11 cellular contexts compared by ENCODE assay signal in genomic region chr12:123034865-123035264, GRCh38. TPM values are rescaled to one million over a fixed set of nuclear protein-coding genes. Genes with fewer than 3 reads are reported as not detected.
DNase-seq lines count a peak whose midpoint lies in the region; TF ChIP-seq lines count a peak whose summit lies in the region.
"Had no signal": no experiment of that assay in that cellular context is flagged by ENCODE, and none has a peak within 500 bp of the region (broad histone marks: within the 10 kb centered on the region; RNA-seq: fewer than 3 reads in every experiment).

No MANE protein-coding gene starts in this region.

- intact Hi-C loops in mammary epithelial cell (cut with micrococcal nuclease), result no loop called here
- intact Hi-C loops in Calu3 (cut with micrococcal nuclease; ENCODE audit: unreplicated experiment), result no loop called here
- intact Hi-C loops in colonic mucosa (cut with DNase I), result no loop called here

- peak; percentile 14 to 41 for DNase-seq in activated CD4-positive, alpha-beta T cell treated with anti-CD3 and anti-CD28 coated beads for 4 hours
- DNase-seq in activated CD4-positive, alpha-beta T cell treated with anti-CD3 and anti-CD28 coated beads, Interleukin-2, amount 10 ng/mL, durations not matched to agents 7 days and 5 days, result no peak
- DNase-seq in LNCaP clone FGC (ENCODE audit: low read depth), result peak; percentile 13
- DNase-seq in mammary epithelial cell, result peak; percentile 70
- DNase-seq in osteoblast (ENCODE audit: insufficient read length, low spot score, missing footprints), result peak; percentile 98
- DNase-seq in MM.1S, result no peak
- no peak for DNase-seq in Calu3
- DNase-seq in colonic mucosa, result no peak
- DNase-seq: NK-92 treated with Interleukin-12 subunit alpha and Interleukin-12 subunit beta, amount 100 ng/mL, for 24 hours had no signal

- H3K4me3 ChIP-seq in LNCaP clone FGC (ENCODE audit: low read depth, low read length), result no peak overlapping the region
- no peak overlapping the region for H3K4me3 ChIP-seq in mammary epithelial cell (replicated peaks in 1 of 3; ENCODE audit: insufficient read depth in 1 of 3, low read depth in 2 of 3, low read length in 3 of 3)
- no peak overlapping the region for H3K4me3 ChIP-seq in osteoblast (ENCODE audit: insufficient read depth, low read length)
- H3K4me3 ChIP-seq in MM.1S (ENCODE audit: low read length), result no peak overlapping the region
- H3K4me3 ChIP-seq in colonic mucosa, result no peak overlapping the region
- H3K4me3 ChIP-seq: coronary artery had no signal

- H3K9ac ChIP-seq in mammary epithelial cell (ENCODE audit: insufficient read depth, low read length), result no peak overlapping the region
- no peak overlapping the region for H3K9ac ChIP-seq in MM.1S (ENCODE audit: low read length)
- H3K9ac ChIP-seq in colonic mucosa (ENCODE audit: low read depth in 2 of 2, low read length in 2 of 2), result no peak overlapping the region

- no peaks in the 10 kb centered on the region for H3K27me3 Mint-ChIP-seq in activated CD4-positive, alpha-beta T cell treated with anti-CD3 and anti-CD28 coated beads, Interleukin-2, amount 10 ng/mL, durations not matched to agents 7 days and 5 days
- H3K27me3 Mint-ChIP-seq in Calu3 (ENCODE audit: unreplicated experiment), result no peaks in the 10 kb centered on the region

- no peaks in the 10 kb centered on the region for H3K9me3 ChIP-seq in mammary epithelial cell (replicated peaks; ENCODE audit: insufficient read depth, low read length)
- H3K9me3 ChIP-seq in osteoblast (ENCODE audit: low read depth, low read length), result no peaks in the 10 kb centered on the region
- H3K9me3 ChIP-seq in MM.1S (replicated peaks; ENCODE audit: insufficient read depth, low read length), result no peaks in the 10 kb centered on the region
- H3K9me3 ChIP-seq in colonic mucosa, result no peaks in the 10 kb centered on the region

- in situ Hi-C loops in mammary epithelial cell (cut with MboI; ENCODE audit: low sequenced_read_pairs in 2 of 2), result no loop called here

- TF ChIP-seq CTCF in LNCaP clone FGC (IDR thresholded peaks at IDR 0.05; ENCODE audit: control insufficient read depth, extremely low read depth, insufficient read depth), result no peak
- TF ChIP-seq CTCF in mammary epithelial cell (conservative IDR thresholded peaks at IDR 0.05 in 1 of 2, IDR thresholded peaks at IDR 0.05 in 1 of 2; ENCODE audit: extremely low read depth in 1 of 2, insufficient read depth in 1 of 2, low read depth in 1 of 2, low read length in 2 of 2), result no peak
- no peak for TF ChIP-seq CTCF in osteoblast (IDR thresholded peaks at IDR 0.05; ENCODE audit: extremely low read depth, low read depth, low read length)
- TF ChIP-seq CTCF in MM.1S (IDR thresholded peaks at IDR 0.05; ENCODE audit: low read length), result no peak
- TF ChIP-seq CTCF in Calu3 (IDR thresholded peaks at IDR 0.05; ENCODE audit: unreplicated experiment), result no peak
- TF ChIP-seq CTCF in colonic mucosa (IDR thresholded peaks at IDR 0.05), result no peak

- BruUV-seq in mammary epithelial cell (replicated peaks; lab: Mats Ljungman, UMichigan) (no TSS peak), Calu3 (replicated peaks; lab: Mats Ljungman, UMichigan) (no TSS peak)

- no peak overlapping the region for H2AFZ ChIP-seq in mammary epithelial cell (ENCODE audit: low read depth, low read length)
- no peak overlapping the region for H2AFZ ChIP-seq in osteoblast (ENCODE audit: low read length)
- H2AFZ ChIP-seq in MM.1S (ENCODE audit: low read length), result no peak overlapping the region

- H3F3A ChIP-seq in MM.1S (ENCODE audit: insufficient read depth, low read length), result no peaks in the 10 kb centered on the region

- H3K4me2 ChIP-seq in mammary epithelial cell (ENCODE audit: insufficient read depth, low read depth, low read length) (no peak overlapping the region), osteoblast (ENCODE audit: insufficient read depth, low read length) (peak overlapping the region; percentile 0), MM.1S (ENCODE audit: low read depth, low read length) (no peak overlapping the region)

- H3K36me3 Mint-ChIP-seq in activated CD4-positive, alpha-beta T cell treated with anti-CD3 and anti-CD28 coated beads, Interleukin-2, amount 10 ng/mL, durations not matched to agents 7 days and 5 days (ENCODE audit: low read depth), result peaks cover 9% of the 10 kb centered on the region
- no peaks in the 10 kb centered on the region for H3K36me3 Mint-ChIP-seq in Calu3 (ENCODE audit: insufficient read depth, unreplicated experiment)
- H3K36me3 Mint-ChIP-seq: type B pancreatic cell had no signal

- POLR2A ChIA-PET in activated CD4-positive, alpha-beta T cell treated with anti-CD3 and anti-CD28 coated beads, Interleukin-2, amount 10 ng/mL, durations not matched to agents 7 days and 5 days (lab: Charles Lee), result no interaction called here

- H3K79me2 ChIP-seq in mammary epithelial cell (ENCODE audit: insufficient read depth, low read length), result no peaks in the 10 kb centered on the region
- H3K79me2 ChIP-seq in osteoblast (ENCODE audit: insufficient read depth, low read length), result no peaks in the 10 kb centered on the region
- no peaks in the 10 kb centered on the region for H3K79me2 ChIP-seq in MM.1S (ENCODE audit: low read length)

- no peaks in the 10 kb centered on the region for H3K9me2 ChIP-seq in MM.1S (replicated peaks; ENCODE audit: insufficient read depth, low read length)

- CTCF ChIA-PET in activated CD4-positive, alpha-beta T cell treated with anti-CD3 and anti-CD28 coated beads, Interleukin-2, amount 10 ng/mL, durations not matched to agents 7 days and 5 days (lab: Charles Lee), result interaction anchor here (0.6 kb wide), 1 partner anchor 19 kb away, joined by 3 read pairs; no protein-coding TSS in a partner anchor
- CTCF ChIA-PET in mammary epithelial cell (lab: Charles Lee; ENCODE audit: low non-redundant PET), result no interaction called here
- CTCF ChIA-PET in Calu3 (lab: Charles Lee), result interaction anchor here (0.6 kb wide), 1 partner anchor 9 kb away, joined by 3 read pairs; no protein-coding TSS in a partner anchor

- H3K36me3 ChIP-seq in mammary epithelial cell (ENCODE audit: insufficient read depth, low read length) (no peaks in the 10 kb centered on the region), osteoblast (ENCODE audit: insufficient read depth, low read length) (peaks cover 6% of the 10 kb centered on the region), MM.1S (replicated peaks; ENCODE audit: insufficient read depth, low read length) (no peaks in the 10 kb centered on the region), colonic mucosa (no peaks in the 10 kb centered on the region)

- peaks cover 22% of the 10 kb centered on the region for H3K4me1 Mint-ChIP-seq in activated CD4-positive, alpha-beta T cell treated with anti-CD3 and anti-CD28 coated beads, Interleukin-2, amount 10 ng/mL, durations not matched to agents 7 days and 5 days
- no peaks in the 10 kb centered on the region for H3K4me1 Mint-ChIP-seq in Calu3 (ENCODE audit: low read depth, unreplicated experiment)

- H3K27me3 ChIP-seq in mammary epithelial cell (ENCODE audit: insufficient read depth, low read length) (no peaks in the 10 kb centered on the region), osteoblast (ENCODE audit: insufficient read depth, low read length) (no peaks in the 10 kb centered on the region), MM.1S (replicated peaks; ENCODE audit: insufficient read depth, low read length) (no peaks in the 10 kb centered on the region), colonic mucosa (no peaks in the 10 kb centered on the region)

- H4K20me1 ChIP-seq in mammary epithelial cell (ENCODE audit: insufficient read depth, low read length) (no peaks in the 10 kb centered on the region), osteoblast (ENCODE audit: insufficient read depth, low read length) (peaks cover 2% of the 10 kb centered on the region), MM.1S (ENCODE audit: insufficient read depth, low read length) (no peaks in the 10 kb centered on the region)

- H3K27ac ChIP-seq in mammary epithelial cell (ENCODE audit: insufficient read depth, low read depth, low read length), result no peak overlapping the region
- peak overlapping the region; percentile 43 for H3K27ac ChIP-seq in osteoblast (ENCODE audit: low read depth, low read length)
- H3K27ac ChIP-seq in MM.1S (ENCODE audit: low read length), result no peak overlapping the region
- no peak overlapping the region for H3K27ac ChIP-seq in colonic mucosa
- H3K27ac ChIP-seq: coronary artery had no signal

- H3K4me1 ChIP-seq in mammary epithelial cell (ENCODE audit: insufficient read depth, low read length) (no peaks in the 10 kb centered on the region), osteoblast (ENCODE audit: insufficient read depth, low read length) (peaks cover 5% of the 10 kb centered on the region), MM.1S (ENCODE audit: low read length) (no peaks in the 10 kb centered on the region), colonic mucosa (no peaks in the 10 kb centered on the region)

- no peak overlapping the region for H3K27ac Mint-ChIP-seq in activated CD4-positive, alpha-beta T cell treated with anti-CD3 and anti-CD28 coated beads, Interleukin-2, amount 10 ng/mL, durations not matched to agents 7 days and 5 days
- H3K27ac Mint-ChIP-seq in Calu3 (ENCODE audit: unreplicated experiment), result no peak overlapping the region
- H3K27ac Mint-ChIP-seq: type B pancreatic cell had no signal

- dilution Hi-C loops in mammary epithelial cell (cut with HindIII; ENCODE audit: low sequenced_read_pairs), result no loop called here

- 75% methylated on average over 4 of the region's 4 CpGs for WGBS in mammary epithelial cell (ENCODE audit: low coverage, missing lambda C conversion rate)

- H3K4me3 Mint-ChIP-seq in activated CD4-positive, alpha-beta T cell treated with anti-CD3 and anti-CD28 coated beads, Interleukin-2, amount 10 ng/mL, durations not matched to agents 7 days and 5 days, result no peak overlapping the region
- no peak overlapping the region for H3K4me3 Mint-ChIP-seq in Calu3 (ENCODE audit: low read depth, unreplicated experiment)
- H3K4me3 Mint-ChIP-seq: type B pancreatic cell had no signal

- no peaks in the 10 kb centered on the region for H3K9me3 Mint-ChIP-seq in activated CD4-positive, alpha-beta T cell treated with anti-CD3 and anti-CD28 coated beads, Interleukin-2, amount 10 ng/mL, durations not matched to agents 7 days and 5 days
- no peaks in the 10 kb centered on the region for H3K9me3 Mint-ChIP-seq in Calu3 (ENCODE audit: low read depth, unreplicated experiment)
- H3K9me3 Mint-ChIP-seq: type B pancreatic cell had no signal

RNA-seq across cellular contexts. Expression of gene ARL6IP4, which starts 54.4 kb away (rescaled TPM):
- total RNA-seq in activated CD4-positive, alpha-beta T cell treated with anti-CD3 and anti-CD28 coated beads, Interleukin-2, amount 10 ng/mL, durations not matched to agents 7 days and 5 days, result 100 to 1,000 TPM; 160 to 180 TPM
- total RNA-seq in mammary epithelial cell, result 100 to 1,000 TPM in 1 of 2 donors, 10 to 100 TPM in 1; 70.2 to 166 TPM
- 183 TPM for polyA plus RNA-seq in mammary epithelial cell
- 171 TPM for polyA minus RNA-seq in mammary epithelial cell
- 117 and 118 TPM in 2 replicates for total RNA-seq in osteoblast
- 171 TPM in 2 replicates for total RNA-seq in Calu3 (2022)
- total RNA-seq in colonic mucosa, result 100 to 1,000 TPM; 130 to 192 TPM

RNA-seq across cellular contexts. Expression of gene OGFOD2, which starts 59.8 kb away (rescaled TPM):
- total RNA-seq in activated CD4-positive, alpha-beta T cell treated with anti-CD3 and anti-CD28 coated beads, Interleukin-2, amount 10 ng/mL, durations not matched to agents 7 days and 5 days, result 10 to 100 TPM; 25.3 to 25.9 TPM
- 10 to 100 TPM in 1 of 2 donors, 1 to 10 TPM in 1; 8.2 to 16.2 TPM for total RNA-seq in mammary epithelial cell
- polyA plus RNA-seq in mammary epithelial cell, result 13.6 TPM
- 18.9 TPM for polyA minus RNA-seq in mammary epithelial cell
- total RNA-seq in osteoblast, result 6.5 and 8.3 TPM in 2 replicates
- total RNA-seq in Calu3 (2022), result 21.5 and 22.8 TPM in 2 replicates
- 10 to 100 TPM; 15.9 to 28.1 TPM for total RNA-seq in colonic mucosa

Comparison
In these comparisons a context has a peak if more than half of its experiments do, and no peak if none do; other contexts are left out.
1. DNase-seq: peak in activated CD4-positive, alpha-beta T cell treated with anti-CD3 and anti-CD28 coated beads for 4 hours (2 of 2), LNCaP clone FGC (single experiment), mammary epithelial cell (single experiment) and osteoblast (single experiment); none in activated CD4-positive, alpha-beta T cell treated with anti-CD3 and anti-CD28 coated beads, Interleukin-2, amount 10 ng/mL, durations not matched to agents 7 days and 5 days (single experiment), MM.1S (single experiment), Calu3 (single experiment) and colonic mucosa (single experiment).